8 cellular contexts compared by ENCODE assay signal in the genomic region with DNA sequence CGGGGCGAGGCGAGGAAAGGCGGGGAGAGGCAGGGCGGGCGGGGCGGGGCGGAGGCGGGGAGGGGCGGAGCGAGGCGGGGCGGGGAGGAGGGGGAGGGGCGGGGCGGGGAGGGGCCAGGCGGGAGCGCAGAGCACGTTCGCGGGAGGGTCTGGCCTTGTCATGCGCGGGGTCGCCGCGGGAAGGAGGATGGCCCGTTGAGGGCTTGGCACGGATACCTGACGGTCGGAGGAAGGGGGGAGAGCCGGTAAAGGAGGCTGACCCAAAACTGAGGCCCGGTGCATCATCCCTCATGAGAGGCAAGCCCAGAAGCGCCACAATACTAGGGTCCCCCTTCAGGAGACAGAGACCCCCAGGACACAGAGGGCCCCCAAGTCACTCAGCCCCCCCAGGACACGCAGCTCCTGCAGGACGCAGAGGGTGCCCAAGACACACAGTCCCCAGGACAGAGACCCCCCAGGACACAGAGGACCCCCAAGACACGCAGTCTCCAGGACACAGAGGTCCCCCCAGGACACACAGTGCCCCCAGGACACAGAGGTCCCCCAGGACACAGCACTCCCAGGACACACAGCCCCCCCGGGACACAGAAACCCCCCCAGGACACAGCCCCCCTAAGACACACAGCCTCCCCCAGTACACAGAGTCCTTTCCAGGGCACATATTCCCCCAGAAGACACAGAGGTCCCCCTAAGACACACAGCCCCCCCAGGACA. TPM values are rescaled to one million over a fixed set of nuclear protein-coding genes. Genes with fewer than 3 reads are reported as not detected.
DNase-seq lines count a peak whose midpoint lies in the region; ATAC-seq and TF ChIP-seq lines count a peak whose summit lies in the region.
"Had no signal": no experiment of that assay in that cellular context is flagged by ENCODE, and none has a peak within 500 bp of the region (broad histone marks: within the 10 kb centered on the region; RNA-seq: fewer than 3 reads in every experiment).

No MANE protein-coding gene starts in this region.

- peak overlapping the region; percentile 41; the same call in 1 of the 2 replicates for H3K9ac ChIP-seq in KMS-11

- peak overlapping the region; percentile 76 for H3K27ac Mint-ChIP-seq in activated CD8-positive, alpha-beta memory T cell treated with anti-CD3 and anti-CD28 coated beads, Interleukin-2, amount 10 ng/mL, durations not matched to agents 7 days and 5 days
- H3K27ac Mint-ChIP-seq in glutamatergic neuron (ENCODE audit: unreplicated experiment), result no peak overlapping the region

- peak overlapping the region; percentile 51 for H3K4me3 Mint-ChIP-seq in activated CD8-positive, alpha-beta memory T cell treated with anti-CD3 and anti-CD28 coated beads, Interleukin-2, amount 10 ng/mL, durations not matched to agents 7 days and 5 days
- H3K4me3 Mint-ChIP-seq in glutamatergic neuron (ENCODE audit: unreplicated experiment), result peak overlapping the region; percentile 72

- DNase-seq in ELR (ENCODE audit: low read depth) (peak; percentile 50), glutamatergic neuron (peak; percentile 62), posterior vena cava (ENCODE audit: low spot score) (peak; percentile 89), GOT3 (lab: John Stamatoyannopoulos, UW) (no peak), occipital lobe (lab: John Stamatoyannopoulos, UW) (no peak)
- DNase-seq in activated CD8-positive, alpha-beta memory T cell treated with anti-CD3 and anti-CD28 coated beads, Interleukin-2, amount 10 ng/mL, durations not matched to agents 7 days and 5 days, result peak; percentile 64

- H3K36me3 Mint-ChIP-seq in activated CD8-positive, alpha-beta memory T cell treated with anti-CD3 and anti-CD28 coated beads, Interleukin-2, amount 10 ng/mL, durations not matched to agents 7 days and 5 days, result peaks cover 13% of the 10 kb centered on the region
- no peaks in the 10 kb centered on the region for H3K36me3 Mint-ChIP-seq in glutamatergic neuron (ENCODE audit: unreplicated experiment)

- H3K4me1 ChIP-seq in KMS-11 (ENCODE audit: low read depth, poor library complexity, severe bottlenecking), result peaks cover 23% of the 10 kb centered on the region

- peak overlapping the region; percentile 50 for H3K4me2 ChIP-seq in KMS-11

- intact Hi-C loops in posterior vena cava (cut with DNase I), result no loop called here

- ATAC-seq in activated CD8-positive, alpha-beta memory T cell treated with anti-CD3 and anti-CD28 coated beads, Interleukin-2, amount 10 ng/mL, durations not matched to agents 7 days and 5 days, result peak; percentile 18

- H3K27me3 Mint-ChIP-seq in activated CD8-positive, alpha-beta memory T cell treated with anti-CD3 and anti-CD28 coated beads, Interleukin-2, amount 10 ng/mL, durations not matched to agents 7 days and 5 days, result peaks cover 2% of the 10 kb centered on the region
- no peaks in the 10 kb centered on the region for H3K27me3 Mint-ChIP-seq in glutamatergic neuron (ENCODE audit: unreplicated experiment)
- H3K27me3 Mint-ChIP-seq: stimulated activated naive CD8-positive, alpha-beta T cell treated with anti-CD3 and anti-CD28 coated beads, Interleukin-15, Interleukin-2, amounts not matched to agents 100 ng/mL and 50 ng/mL, for 24 hours had no signal

- H3K36me3 ChIP-seq in KMS-11 (ENCODE audit: insufficient read depth), result no peaks in the 10 kb centered on the region; the same call in 1 of the 2 replicates

- no peaks in the 10 kb centered on the region for H3K27me3 ChIP-seq in KMS-11 (ENCODE audit: insufficient read depth, low read depth)

- H3K9me3 Mint-ChIP-seq in activated CD8-positive, alpha-beta memory T cell treated with anti-CD3 and anti-CD28 coated beads, Interleukin-2, amount 10 ng/mL, durations not matched to agents 7 days and 5 days (ENCODE audit: low read depth), result no peaks in the 10 kb centered on the region
- peaks cover 5% of the 10 kb centered on the region for H3K9me3 Mint-ChIP-seq in glutamatergic neuron (ENCODE audit: unreplicated experiment)
- H3K9me3 Mint-ChIP-seq: stimulated activated naive CD8-positive, alpha-beta T cell treated with anti-CD3 and anti-CD28 coated beads, Interleukin-15, Interleukin-2, amounts not matched to agents 100 ng/mL and 50 ng/mL, for 24 hours had no signal

- H3K4me3 ChIP-seq in KMS-11 (IDR thresholded peaks at IDR 0.05; ENCODE audit: insufficient read depth, low read depth, low read length), result no peak overlapping the region

- peaks cover 42% of the 10 kb centered on the region for H3K79me2 ChIP-seq in KMS-11 (ENCODE audit: insufficient read depth, low read depth)

- H3K27ac ChIP-seq in KMS-11, result no peak overlapping the region; the same call in 1 of the 2 replicates

- peak overlapping the region; percentile 45; the same call in 1 of the 2 replicates for H2AFZ ChIP-seq in KMS-11 (ENCODE audit: low read depth)

- peaks cover 16% of the 10 kb centered on the region for H3K4me1 Mint-ChIP-seq in activated CD8-positive, alpha-beta memory T cell treated with anti-CD3 and anti-CD28 coated beads, Interleukin-2, amount 10 ng/mL, durations not matched to agents 7 days and 5 days
- H3K4me1 Mint-ChIP-seq in glutamatergic neuron (ENCODE audit: low read depth, unreplicated experiment), result no peaks in the 10 kb centered on the region

- TF ChIP-seq CTCF in KMS-11 (conservative IDR thresholded peaks at IDR 0.05; ENCODE audit: low read depth, low read length) (no peak), glutamatergic neuron (IDR thresholded peaks at IDR 0.05; ENCODE audit: partially characterized antibody, unreplicated experiment) (no peak)

- peaks cover 12% of the 10 kb centered on the region for H4K20me1 ChIP-seq in KMS-11 (ENCODE audit: insufficient read depth)

- CTCF ChIA-PET in activated CD8-positive, alpha-beta memory T cell treated with anti-CD3 and anti-CD28 coated beads, Interleukin-2, amount 10 ng/mL, durations not matched to agents 7 days and 5 days (lab: Charles Lee), result no interaction called here

RNA-seq across cellular contexts. Expression of a gene that starts 0.7 kb away (rescaled TPM):
- 10 to 100 TPM; 37.0 to 41.4 TPM for total RNA-seq in activated CD8-positive, alpha-beta memory T cell treated with anti-CD3 and anti-CD28 coated beads, Interleukin-2, amount 10 ng/mL, durations not matched to agents 7 days and 5 days
- total RNA-seq in glutamatergic neuron (ENCODE audit: unreplicated experiment) (60.4 TPM), posterior vena cava (10 to 100 TPM; 49.7 to 56.5 TPM), occipital lobe (52.4 TPM)

RNA-seq across cellular contexts. Expression of a gene that starts 49.6 kb away (rescaled TPM):
- 1 to 10 TPM in 1 of 2 experiments, under 1 TPM in 1; 0.47 to 1.4 TPM for total RNA-seq in activated CD8-positive, alpha-beta memory T cell treated with anti-CD3 and anti-CD28 coated beads, Interleukin-2, amount 10 ng/mL, durations not matched to agents 7 days and 5 days
- total RNA-seq in glutamatergic neuron (ENCODE audit: unreplicated experiment) (14.6 TPM), posterior vena cava (1 to 10 TPM; 4.2 to 6.3 TPM), occipital lobe (17.0 TPM)

Comparison
In these comparisons a context has a peak if more than half of its experiments do, and no peak if none do; other contexts are left out.
1. DNase-seq: peak in ELR (single experiment), activated CD8-positive, alpha-beta memory T cell treated with anti-CD3 and anti-CD28 coated beads, Interleukin-2, amount 10 ng/mL, durations not matched to agents 7 days and 5 days (single experiment), glutamatergic neuron (single experiment) and posterior vena cava (single experiment); none in GOT3 (single experiment) and occipital lobe (single experiment).